ENCODE assay signal across 10 cellular contexts in genomic region chr20:2654831-2655230, GRCh38. TPM values are rescaled to one million over a fixed set of nuclear protein-coding genes. Genes with fewer than 3 reads are reported as not detected.
A peak's percentile ranks its signal among the peaks of the same experiment; 100 is the strongest.
DNase-seq lines count a peak whose midpoint lies in the region; ATAC-seq and TF ChIP-seq lines count a peak whose summit lies in the region.
"Had no signal": no experiment of that assay in that cellular context is flagged by ENCODE, and none has a peak within 500 bp of the region (broad histone marks: within the 10 kb centered on the region; RNA-seq: fewer than 3 reads in every experiment).

No MANE protein-coding gene starts in this region.

- H3K4me3 ChIP-seq in CD4-positive, alpha-beta memory T cell (ENCODE audit: low read length in 2 of 2): no peak overlapping the region
- H3K4me3 ChIP-seq in HUES48 (ENCODE audit: low read depth, low read length) (0 out of 2 replicates have a peak overlapping the region, but pooled peaks have one; percentile 86), mesodermal cell (ENCODE audit: extremely low read depth, insufficient read depth, low read length, poor library complexity, severe bottlenecking) (peak overlapping the region; percentile 69)

- CTCF ChIA-PET in CD4-positive, alpha-beta memory T cell (lab: Charles Lee; ENCODE audit: partially characterized antibody): interaction anchor here (1.1 to 5.4 kb wide), 3 partner anchors 10 to 132 kb away, joined by 4 to 35 read pairs (median 6); no protein-coding TSS in a partner anchor

- no peaks in the 10 kb centered on the region for H3K27me3 ChIP-seq in CD4-positive, alpha-beta memory T cell (ENCODE audit: insufficient read depth, low read length)
- no peaks in the 10 kb centered on the region for H3K27me3 ChIP-seq in HUES48 (ENCODE audit: control insufficient read depth, insufficient read depth, low read length)

- peaks cover 59% of the 10 kb centered on the region for H3K36me3 ChIP-seq in CD4-positive, alpha-beta memory T cell (ENCODE audit: insufficient read depth, low read length)
- H3K36me3 ChIP-seq in HUES48 (ENCODE audit: control insufficient read depth, insufficient read depth, low read length): peaks cover 68% of the 10 kb centered on the region
- H3K36me3 ChIP-seq in mesodermal cell (ENCODE audit: control insufficient read depth, insufficient read depth, low read length): peaks cover 67% of the 10 kb centered on the region

- no peak for ATAC-seq in activated naive CD4-positive, alpha-beta T cell treated with anti-CD3 and anti-CD28 coated beads, Interleukin-2, amount 50 U/mL, for 72 hours
- no peak for ATAC-seq in omental fat pad (ENCODE audit: low FRiP score)

- H3K4me1 Mint-ChIP-seq in CD4-positive, alpha-beta memory T cell: peaks cover 22 to 69% (median 30%) of the 10 kb centered on the region in 4 donors

- H3K4me3 Mint-ChIP-seq in CD4-positive, alpha-beta memory T cell: peak overlapping the region; percentile 72 to 92 (median 90)

- TF ChIP-seq CTCF in omental fat pad (IDR thresholded peaks at IDR 0.05): no peak

- intact Hi-C loops in CD4-positive, alpha-beta memory T cell (cut with micrococcal nuclease): loop anchor here (5.0 kb wide), 1 partner anchor 148 kb away; the partner anchor contains the start of gene ZNF343

- peaks cover 54 to 69% of the 10 kb centered on the region in 2 donors for H3K36me3 Mint-ChIP-seq in CD4-positive, alpha-beta memory T cell
- H3K36me3 Mint-ChIP-seq in activated naive CD4-positive, alpha-beta T cell treated with anti-CD3 and anti-CD28 coated beads, Interleukin-2, amount 50 U/mL, for 72 hours: peaks cover 43 to 50% of the 10 kb centered on the region in 2 donors

- H3K9ac ChIP-seq in HUES48 (ENCODE audit: low read depth, low read length): no peak overlapping the region

- H3K27me3 Mint-ChIP-seq in CD4-positive, alpha-beta memory T cell: no peaks in the 10 kb centered on the region

- no peaks in the 10 kb centered on the region for H3K9me3 Mint-ChIP-seq in CD4-positive, alpha-beta memory T cell
- no peaks in the 10 kb centered on the region for H3K9me3 Mint-ChIP-seq in activated naive CD4-positive, alpha-beta T cell treated with anti-CD3 and anti-CD28 coated beads, Interleukin-2, amount 50 U/mL, for 72 hours

- H3K9me3 ChIP-seq in CD4-positive, alpha-beta memory T cell (ENCODE audit: control insufficient read depth in 1 of 2, low read length in 2 of 2): no peaks in the 10 kb centered on the region
- no peaks in the 10 kb centered on the region for H3K9me3 ChIP-seq in HUES48 (ENCODE audit: control insufficient read depth, insufficient read depth, low read length)
- no peaks in the 10 kb centered on the region for H3K9me3 ChIP-seq in mesodermal cell (ENCODE audit: control insufficient read depth, low read length)

- POLR2A ChIA-PET in CD4-positive, alpha-beta memory T cell (lab: Charles Lee; ENCODE audit: partially characterized antibody): interaction anchor here (1.0 to 6.3 kb wide), 2 partner anchors 11 to 19 kb away, joined by 7 to 180 read pairs; partner anchors contain the start of gene IDH3B

- H3K4me1 ChIP-seq in CD4-positive, alpha-beta memory T cell (ENCODE audit: insufficient read depth, low read length): peaks cover 31% of the 10 kb centered on the region
- H3K4me1 ChIP-seq in HUES48 (ENCODE audit: control insufficient read depth, insufficient read depth, low read length): peaks cover 4% of the 10 kb centered on the region; the same call in 1 of the 2 replicates
- H3K4me1 ChIP-seq in mesodermal cell (ENCODE audit: control insufficient read depth, insufficient read depth, low read length, poor library complexity, severe bottlenecking): peaks cover 12% of the 10 kb centered on the region

- 100% methylated on average over 2 to 3 of the region's 3 CpGs for WGBS in mesodermal cell (ENCODE audit: insufficient coverage in 2 of 2), 2 experiments

- H3K27ac Mint-ChIP-seq in CD4-positive, alpha-beta memory T cell: peak overlapping the region; percentile 57 to 93 (median 77)
- H3K27ac Mint-ChIP-seq in activated naive CD4-positive, alpha-beta T cell treated with anti-CD3 and anti-CD28 coated beads, Interleukin-2, amount 50 U/mL, for 72 hours: peak overlapping the region; percentile 89 to 95

- DNase-seq in CD4-positive, alpha-beta memory T cell: no peak
- DNase-seq in activated naive CD4-positive, alpha-beta T cell treated with anti-CD3 and anti-CD28 coated beads, Interleukin-2, amount 50 U/mL, for 72 hours (ENCODE audit: low spot score in 2 of 2): no peak
- DNase-seq in effector CD4-positive, alpha-beta T cell: no peak
- DNase-seq in RPMI8226 (no peak), omental fat pad (ENCODE audit: low spot score) (no peak), HCEC 1CT (no peak)
- DNase-seq: activated CD4-positive, alpha-beta T cell treated with anti-CD3 and anti-CD28 coated beads, Interleukin-2, amount 50 U/mL, for 1 hour; NCI-H1092 had no signal

- peak overlapping the region; percentile 80 for H3K27ac ChIP-seq in CD4-positive, alpha-beta memory T cell (ENCODE audit: low read depth, low read length)
- H3K27ac ChIP-seq in HUES48 (ENCODE audit: low read depth, low read length) (no peak overlapping the region), mesodermal cell (ENCODE audit: low read depth, low read length, severe bottlenecking) (no peak overlapping the region)

RNA-seq across cellular contexts. Expression of gene NOP56, which starts 2.4 kb away (rescaled TPM):
- total RNA-seq in CD4-positive, alpha-beta memory T cell: 100 to 1,000 TPM; 258 to 270 TPM
- 100 to 1,000 TPM in 1 of 2 donors, 10 to 100 TPM in 1; 83.4 to 136 TPM for polyA plus RNA-seq in CD4-positive, alpha-beta memory T cell
- total RNA-seq in activated naive CD4-positive, alpha-beta T cell treated with anti-CD3 and anti-CD28 coated beads, Interleukin-2, amount 50 U/mL, for 72 hours: 100 to 1,000 TPM; 324 to 443 TPM
- polyA plus RNA-seq in mesodermal cell (2013, experiment 1 of 2): 184 TPM
- 191 TPM for polyA plus RNA-seq in mesodermal cell (2013, experiment 2 of 2)
- 100 to 1,000 TPM in 2 of 4 donors, 10 to 100 TPM in 2; 77.3 to 463 (median 96.6) TPM for total RNA-seq in omental fat pad

RNA-seq across cellular contexts. Expression of gene IDH3B, which starts 9.2 kb away (rescaled TPM):
- total RNA-seq in CD4-positive, alpha-beta memory T cell: 10 to 100 TPM; 93.3 to 96.5 TPM
- polyA plus RNA-seq in CD4-positive, alpha-beta memory T cell: 100 to 1,000 TPM in 1 of 2 donors, 10 to 100 TPM in 1; 88.1 to 132 TPM
- total RNA-seq in activated naive CD4-positive, alpha-beta T cell treated with anti-CD3 and anti-CD28 coated beads, Interleukin-2, amount 50 U/mL, for 72 hours: 100 to 1,000 TPM; 129 to 150 TPM
- 81.5 TPM for polyA plus RNA-seq in mesodermal cell (2013, experiment 1 of 2)
- 71.8 TPM for polyA plus RNA-seq in mesodermal cell (2013, experiment 2 of 2)
- total RNA-seq in omental fat pad: 100 to 1,000 TPM in 3 of 4 donors, 10 to 100 TPM in 1; 90.3 to 122 (median 103) TPM

RNA-seq across cellular contexts. Expression of gene EBF4, which starts 37.7 kb away (rescaled TPM):
- 1 to 10 TPM; 2.8 to 3.1 TPM for total RNA-seq in CD4-positive, alpha-beta memory T cell
- under 1 TPM in 1 of 2 donors, not detected in 1; 0.65 TPM for polyA plus RNA-seq in CD4-positive, alpha-beta memory T cell
- 1 to 10 TPM; 4.0 to 8.3 TPM for total RNA-seq in activated naive CD4-positive, alpha-beta T cell treated with anti-CD3 and anti-CD28 coated beads, Interleukin-2, amount 50 U/mL, for 72 hours
- polyA plus RNA-seq in mesodermal cell (2013, experiment 1 of 2): 15.2 TPM
- 13.1 TPM for polyA plus RNA-seq in mesodermal cell (2013, experiment 2 of 2)
- 1 to 10 TPM; 1.3 to 7.5 (median 5.4) TPM for total RNA-seq in omental fat pad

Comparison
In these comparisons a context has a peak if more than half of its experiments do, and no peak if none do; other contexts are left out.
1. H3K4me3 ChIP-seq: peak in HUES48 (single experiment) and mesodermal cell (single experiment); none in CD4-positive, alpha-beta memory T cell (0 of 2).